In the genomic region with DNA sequence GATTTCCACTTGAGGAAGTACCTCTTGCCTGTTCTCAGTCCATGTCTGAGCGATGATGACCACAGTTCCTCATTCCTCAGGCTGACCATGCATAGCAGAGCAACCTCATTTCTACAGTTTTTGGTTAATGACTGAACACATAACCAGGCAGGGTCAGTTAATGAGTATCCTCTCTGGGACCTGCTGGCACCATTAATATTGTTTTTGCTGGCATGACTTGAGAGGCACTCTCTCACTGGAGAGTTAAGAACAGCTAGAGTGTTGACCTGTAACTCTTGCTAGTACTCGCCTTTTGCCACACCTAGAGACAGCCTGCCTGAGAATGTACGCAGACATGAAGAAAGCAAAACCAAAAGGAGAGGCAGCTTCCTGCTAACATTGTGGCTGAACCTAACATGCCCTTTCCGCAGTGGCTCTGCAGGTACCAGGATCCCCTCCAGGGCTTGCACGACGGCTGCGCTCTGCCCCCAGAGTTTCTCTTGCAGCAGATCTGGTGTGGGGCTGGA, we compare ENCODE assay signal across 8 cellular contexts. TPM values are rescaled to one million over a fixed set of nuclear protein-coding genes. Genes with fewer than 3 reads are reported as not detected.
DNase-seq lines count a peak whose midpoint lies in the region; ATAC-seq and TF ChIP-seq lines count a peak whose summit lies in the region.

No MANE protein-coding gene starts in this region.

- peak overlapping the region; percentile 84 for H3K4me3 Mint-ChIP-seq in activated B cell treated with CpG ODN at 0.5 μM for 24 hours

- POLR2A ChIA-PET in activated B cell treated with CpG ODN at 0.5 μM for 24 hours (lab: Charles Lee): interaction anchor here (0.6 to 2.2 kb wide), 5 partner anchors 21 to 447 kb away, joined by 3 to 7 read pairs (median 4); a partner anchor contains a TSS
- POLR2A ChIA-PET in A673 (lab: Charles Lee; ENCODE audit: low non-redundant PET): no interaction called here

- no peak overlapping the region for H3K4me3 ChIP-seq in A673 (ENCODE audit: low read depth, low read length, poor library complexity, severe bottlenecking)

- peak; percentile 54 for DNase-seq in NK-92 treated with Interleukin-12 subunit alpha and Interleukin-12 subunit beta, amount 100 ng/mL, for 24 hours (lab: John Stamatoyannopoulos, UW)
- DNase-seq in NK-92 (lab: John Stamatoyannopoulos, UW; ENCODE audit: unreplicated experiment): no peak
- DNase-seq in activated B cell treated with CpG ODN at 0.5 μM for 24 hours: peak; percentile 25
- DNase-seq in central memory CD4-positive, alpha-beta T cell: peak; percentile 69
- peak; percentile 10 for DNase-seq in putamen (ENCODE audit: low spot score)
- DNase-seq in NCI-H69 (lab: John Stamatoyannopoulos, UW): no peak
- no peak for DNase-seq in A673 (ENCODE audit: low spot score)

- TF ChIP-seq CTCF in activated B cell treated with CpG ODN at 0.5 μM for 24 hours (IDR thresholded peaks at IDR 0.05): no peak
- no peak for TF ChIP-seq CTCF in A673 (conservative IDR thresholded peaks at IDR 0.05; ENCODE audit: low read depth, low read length)

- peak; percentile 78 for ATAC-seq in HG03159 (IDR thresholded peaks at IDR 0.05; ENCODE audit: unreplicated experiment)
- peak; percentile 83 for ATAC-seq in activated B cell treated with CpG ODN at 0.5 μM for 24 hours (ENCODE audit: low read depth)

- H3K27me3 ChIP-seq in A673 (replicated peaks; ENCODE audit: insufficient read depth, low read depth, low read length, poor library complexity): no peaks in the 10 kb centered on the region

- H3K27me3 Mint-ChIP-seq in activated B cell treated with CpG ODN at 0.5 μM for 24 hours: no peaks in the 10 kb centered on the region

- H3K4me1 ChIP-seq in A673 (ENCODE audit: insufficient read depth, low read length, poor library complexity, severe bottlenecking): no peaks in the 10 kb centered on the region

- peaks cover 29% of the 10 kb centered on the region for H3K4me1 Mint-ChIP-seq in activated B cell treated with CpG ODN at 0.5 μM for 24 hours

- H3K9me3 Mint-ChIP-seq in activated B cell treated with CpG ODN at 0.5 μM for 24 hours: no peaks in the 10 kb centered on the region

- H3K9me3 ChIP-seq in A673 (ENCODE audit: low read depth, low read length, poor library complexity, severe bottlenecking): no peaks in the 10 kb centered on the region

- no TSS peak for BruUV-seq in A673 (replicated peaks; lab: Mats Ljungman, UMichigan)

- peaks cover 3% of the 10 kb centered on the region for H3K36me3 Mint-ChIP-seq in activated B cell treated with CpG ODN at 0.5 μM for 24 hours (ENCODE audit: low read depth)

- peak overlapping the region; percentile 96 for H3K27ac Mint-ChIP-seq in activated B cell treated with CpG ODN at 0.5 μM for 24 hours

- H3K36me3 ChIP-seq in A673 (ENCODE audit: insufficient read depth, low read length, poor library complexity, severe bottlenecking): peaks cover 9% of the 10 kb centered on the region

- CTCF ChIA-PET in activated B cell treated with CpG ODN at 0.5 μM for 24 hours (lab: Charles Lee): interaction anchor here (0.9 to 1.1 kb wide), 2 partner anchors 12 to 57 kb away, joined by 3 to 4 read pairs; no protein-coding TSS in a partner anchor
- CTCF ChIA-PET in A673 (lab: Charles Lee): no interaction called here

- intact Hi-C loops in activated B cell treated with CpG ODN at 0.5 μM for 24 hours (cut with micrococcal nuclease) (loop anchor here (1.0 to 5.0 kb wide), 4 partner anchors 23 to 355 kb away; a partner anchor contains a TSS), A673 (cut with micrococcal nuclease; ENCODE audit: unreplicated experiment) (no loop called here)

- H3K27ac ChIP-seq in A673 (ENCODE audit: low read depth, low read length, poor library complexity, severe bottlenecking): no peak overlapping the region

RNA-seq across cellular contexts. Expression of a gene that starts 23.9 kb away (rescaled TPM):
- total RNA-seq in activated B cell treated with CpG ODN at 0.5 μM for 24 hours (6.1 and 10.0 TPM in 2 replicates), A673 (2021) (19.7 and 22.2 TPM in 2 replicates)

RNA-seq across cellular contexts. Expression of a gene that starts 24.0 kb away (rescaled TPM):
- total RNA-seq in activated B cell treated with CpG ODN at 0.5 μM for 24 hours: 0.40 and 0.69 TPM in 2 replicates
- total RNA-seq in A673 (2021): 1.1 and 1.7 TPM in 2 replicates

RNA-seq across cellular contexts. Expression of a gene that starts 44.4 kb away (rescaled TPM):
- total RNA-seq in activated B cell treated with CpG ODN at 0.5 μM for 24 hours: 16.2 and 16.6 TPM in 2 replicates
- total RNA-seq in A673 (2021): 14.9 and 15.9 TPM in 2 replicates

RNA-seq across cellular contexts. Expression of a gene that starts 51.4 kb away (rescaled TPM):
- total RNA-seq in activated B cell treated with CpG ODN at 0.5 μM for 24 hours: 303 and 311 TPM in 2 replicates
- 508 and 534 TPM in 2 replicates for total RNA-seq in A673 (2021)

Comparison
In these comparisons a context has a peak if more than half of its experiments do, and no peak if none do; other contexts are left out.
1. DNase-seq: peak in NK-92 treated with Interleukin-12 subunit alpha and Interleukin-12 subunit beta, amount 100 ng/mL, for 24 hours (single experiment), activated B cell treated with CpG ODN at 0.5 μM for 24 hours (single experiment), central memory CD4-positive, alpha-beta T cell (single experiment) and putamen (single experiment); none in NK-92 (single experiment), NCI-H69 (single experiment) and A673 (single experiment).